9 cellular contexts compared by ENCODE assay signal in genomic region chr1:225911207-225912130, GRCh38. TPM values are rescaled to one million over a fixed set of nuclear protein-coding genes. Genes with fewer than 3 reads are reported as not detected.
DNase-seq lines count a peak whose midpoint lies in the region; ATAC-seq, FAIRE-seq and TF ChIP-seq lines count a peak whose summit lies in the region.
"Had no signal": no experiment of that assay in that cellular context is flagged by ENCODE, and none has a peak within 500 bp of the region (broad histone marks: within the 10 kb centered on the region; RNA-seq: fewer than 3 reads in every experiment).

No MANE protein-coding gene starts in this region.

- H3K4me1 ChIP-seq in ES-I3 (ENCODE audit: insufficient read depth, low read length) (peaks cover 10% of the 10 kb centered on the region), liver (ENCODE audit: control insufficient read depth in 4 of 4, insufficient read depth in 4 of 4, low read length in 3 of 4) (peaks cover 0 to 2% (median 0%) of the 10 kb centered on the region in 4 donors)

- no peaks in the 10 kb centered on the region for H3K9me3 Mint-ChIP-seq in central memory CD8-positive, alpha-beta T cell

- no peak overlapping the region for H3K27ac Mint-ChIP-seq in central memory CD8-positive, alpha-beta T cell (ENCODE audit: low read depth)

- peak; percentile 83 to 88 for TF ChIP-seq RAD21 in liver (IDR thresholded peaks at IDR 0.05)

- WGBS in liver, result 36% methylated on average over 52 of the region's 52 CpGs

- peak; percentile 91 for ATAC-seq in HG02852 (IDR thresholded peaks at IDR 0.05; ENCODE audit: unreplicated experiment)
- ATAC-seq in central memory CD8-positive, alpha-beta T cell (replicated peaks; ENCODE audit: extremely low read depth, poor library complexity, severe bottlenecking), result peak; percentile 85

- H3K4me3 ChIP-seq in liver (ENCODE audit: low read depth in 1 of 3, low read length in 3 of 3), result no peak overlapping the region

- H3K27me3 ChIP-seq in liver (ENCODE audit: control insufficient read depth in 4 of 4, insufficient read depth in 4 of 4, low read length in 3 of 4), result no peaks in the 10 kb centered on the region

- TF ChIP-seq POLR2A in H54 (IDR thresholded peaks at IDR 0.05; ENCODE audit: low read depth, low read length), result no peak

- no peaks in the 10 kb centered on the region for H3K27me3 Mint-ChIP-seq in central memory CD8-positive, alpha-beta T cell

- H3K4me1 Mint-ChIP-seq in central memory CD8-positive, alpha-beta T cell, result peaks cover 27% of the 10 kb centered on the region

- H3K9me3 ChIP-seq in ES-I3 (ENCODE audit: control insufficient read depth, insufficient read depth, low read length), result no peaks in the 10 kb centered on the region
- H3K9me3 ChIP-seq in liver (ENCODE audit: control insufficient read depth in 4 of 4, low read length in 3 of 4), result no peaks in the 10 kb centered on the region

- H3K27ac ChIP-seq in liver (ENCODE audit: low read depth in 1 of 2, low read length in 2 of 2), result no peak overlapping the region

- peaks cover 4% of the 10 kb centered on the region for H3K36me3 Mint-ChIP-seq in central memory CD8-positive, alpha-beta T cell (ENCODE audit: insufficient read depth)

- TF ChIP-seq CTCF in liver (IDR thresholded peaks at IDR 0.05; ENCODE audit: low read depth, low read length, missing input control), result peak; percentile 79

- H3K36me3 ChIP-seq in ES-I3 (ENCODE audit: insufficient read depth, low read length) (no peaks in the 10 kb centered on the region; the same call in 1 of the 2 replicates), liver (ENCODE audit: control insufficient read depth in 4 of 4, insufficient read depth in 3 of 4, low read depth in 1 of 4, low read length in 3 of 4) (peaks cover 0 to under 1% (median 0%) of the 10 kb centered on the region in 4 donors)

- peak; percentile 49 to 64 (median 54) for DNase-seq in activated CD4-positive, CD25-positive, alpha-beta regulatory T cell (lab: John Stamatoyannopoulos, UW)
- peak; percentile 57 to 73 for DNase-seq in central memory CD8-positive, alpha-beta T cell (ENCODE audit: low spot score in 2 of 2)
- peak; percentile 33 to 66 (median 58) for DNase-seq in stimulated activated CD4-positive, alpha-beta T cell treated with anti-CD3 and anti-CD28 coated beads, TNF-alpha, amount 100 ng/mL, for 48 hours (ENCODE audit: low read depth in 3 of 3)
- DNase-seq in H54 (ENCODE audit: insufficient read length, low spot score) (no peak), T1000 (lab: John Stamatoyannopoulos, UW) (no peak)

- FAIRE-seq in H54 (lab: Jason Lieb, UNC), result no peak

- no peak overlapping the region for H3K4me3 Mint-ChIP-seq in central memory CD8-positive, alpha-beta T cell

- H3K9ac ChIP-seq in ES-I3 (ENCODE audit: low read depth, low read length), result peak overlapping the region; percentile 32; the same call in 1 of the 2 replicates
- peak overlapping the region in 1 of 2 donors; percentile 1 for H3K9ac ChIP-seq in liver (ENCODE audit: low read depth in 1 of 2, low read length in 2 of 2)

TF ChIP-seq in liver, 16 proteins besides CTCF, POLR2A, EP300 and RAD21:
- TF ChIP-seq ZBTB33 (IDR thresholded peaks at IDR 0.05), result no peak
- TF ChIP-seq YY1 (IDR thresholded peaks at IDR 0.05), result no peak
- no peak for TF ChIP-seq NR2F2 (IDR thresholded peaks at IDR 0.05)
- TF ChIP-seq JUND (IDR thresholded peaks at IDR 0.05), result no peak
- no peak for TF ChIP-seq RXRA (IDR thresholded peaks at IDR 0.05)
- TF ChIP-seq TAF1 (conservative IDR thresholded peaks at IDR 0.05), result no peak
- no peak for TF ChIP-seq ATF3 (IDR thresholded peaks at IDR 0.05)
- no peak for TF ChIP-seq FOXA1 (IDR thresholded peaks at IDR 0.05)

RNA-seq across cellular contexts. Expression of gene PYCR2, which starts 12.6 kb away (rescaled TPM):
- 10 to 100 TPM; 26.9 to 39.0 TPM for total RNA-seq in liver
- 10 to 100 TPM; 16.8 to 41.0 TPM for polyA plus RNA-seq in liver

RNA-seq across cellular contexts. Expression of gene LEFTY1, which starts 22.5 kb away (rescaled TPM):
- 1 to 10 TPM; 1.1 to 1.4 TPM for total RNA-seq in liver
- polyA plus RNA-seq in liver, result under 1 TPM; 0.42 to 0.66 TPM
- total RNA-seq: LHCN-M2 had no signal

RNA-seq across cellular contexts. Expression of gene TMEM63A, which starts 29.3 kb away (rescaled TPM):
- 10 to 100 TPM; 10.4 to 54.0 TPM for total RNA-seq in liver
- polyA plus RNA-seq in liver, result 10 to 100 TPM in 1 of 2 donors, 1 to 10 TPM in 1; 9.6 to 12.9 TPM

RNA-seq across cellular contexts. Expression of gene LEFTY2, which starts 29.6 kb away (rescaled TPM):
- under 1 TPM in 1 of 2 donors, not detected in 1; 0.09 TPM for total RNA-seq in liver
- under 1 TPM in 1 of 2 donors, not detected in 1; 0.24 TPM for polyA plus RNA-seq in liver
- total RNA-seq: LHCN-M2 had no signal

Comparison
In these comparisons a context has a peak if more than half of its experiments do, and no peak if none do; other contexts are left out.
1. DNase-seq: peak in activated CD4-positive, CD25-positive, alpha-beta regulatory T cell (4 of 4), central memory CD8-positive, alpha-beta T cell (2 of 2) and stimulated activated CD4-positive, alpha-beta T cell treated with anti-CD3 and anti-CD28 coated beads, TNF-alpha, amount 100 ng/mL, for 48 hours (3 of 3); none in H54 (single experiment) and T1000 (single experiment).